In the genomic region with DNA sequence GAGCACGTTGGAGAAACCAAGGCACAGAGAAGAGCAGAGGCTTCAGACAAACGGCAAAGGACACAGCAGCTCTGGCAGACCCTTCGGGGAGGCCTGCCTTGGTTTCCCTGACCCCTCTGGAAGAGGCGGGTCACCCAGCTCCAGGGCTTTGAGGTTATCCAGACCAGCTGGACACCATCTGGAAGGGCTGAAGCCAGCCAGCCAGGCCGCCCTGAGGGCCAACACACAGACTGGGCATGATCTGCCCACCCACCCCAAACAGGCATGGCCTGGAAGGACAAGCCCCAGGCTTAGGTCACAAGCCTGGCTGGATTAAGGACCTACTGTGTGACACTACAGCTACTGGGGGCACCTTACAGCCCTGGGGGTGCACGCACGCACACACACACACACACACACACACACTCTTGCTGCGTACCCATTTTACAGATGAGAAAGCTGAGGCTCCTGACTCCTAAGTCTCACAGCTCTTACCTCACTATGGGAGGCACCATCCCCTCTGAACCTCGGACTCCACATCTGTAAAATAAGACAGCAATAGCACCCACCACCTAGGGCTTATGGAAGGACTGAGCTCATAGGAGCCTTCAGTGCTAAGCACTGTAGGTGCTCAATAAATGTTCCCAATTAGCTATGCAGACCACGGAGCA, we compare ENCODE assay signal across 11 cellular contexts. TPM values are rescaled to one million over a fixed set of nuclear protein-coding genes. Genes with fewer than 3 reads are reported as not detected.
DNase-seq lines count a peak whose midpoint lies in the region; ATAC-seq and TF ChIP-seq lines count a peak whose summit lies in the region.
"Had no signal": no experiment of that assay in that cellular context is flagged by ENCODE, and none has a peak within 500 bp of the region (broad histone marks: within the 10 kb centered on the region; RNA-seq: fewer than 3 reads in every experiment).

No MANE protein-coding gene starts in this region.

- peak overlapping the region; percentile 33 for H3K4me2 ChIP-seq in IMR-90 (ENCODE audit: low read depth, low read length)

- no peak for DNase-seq in IMR-90
- DNase-seq in mesothelial cell of epicardium (ENCODE audit: low spot score in 2 of 2, unreplicated experiment in 2 of 2): no peak
- no peak for DNase-seq in suprapubic skin (ENCODE audit: low spot score in 2 of 2)
- no peak for DNase-seq in A172 (ENCODE audit: low spot score)
- DNase-seq: activated T-cell treated with anti-CD3 and anti-CD28 coated beads, Interleukin-2, amount 50 U/mL, for 72 hours; naive thymus-derived CD4-positive, alpha-beta T cell had no signal

- peaks cover 76% of the 10 kb centered on the region for H3K36me3 Mint-ChIP-seq in dendritic cell treated with granulocyte-macrophage colony-stimulating factor and Interleukin-4, amounts not matched to agents 40 ng/mL and 50 ng/mL, for 4 days (ENCODE audit: low read depth)
- H3K36me3 Mint-ChIP-seq in mesothelial cell of epicardium: no peaks in the 10 kb centered on the region
- H3K36me3 Mint-ChIP-seq: naive thymus-derived CD4-positive, alpha-beta T cell had no signal

- H3K9me3 ChIP-seq in IMR-90 (ENCODE audit: control insufficient read depth, insufficient read depth, low read length) (no peaks in the 10 kb centered on the region), suprapubic skin (no peaks in the 10 kb centered on the region)

- H2BK20ac ChIP-seq in IMR-90 (ENCODE audit: low read depth, low read length): peak overlapping the region; percentile 89

- H3K27me3 ChIP-seq in IMR-90 (ENCODE audit: control insufficient read depth, insufficient read depth, low read length) (no peaks in the 10 kb centered on the region), suprapubic skin (no peaks in the 10 kb centered on the region)

- peak overlapping the region; percentile 36 for H3K9ac ChIP-seq in IMR-90 (ENCODE audit: low read depth, low read length)

- intact Hi-C loops in IMR-90 (cut with micrococcal nuclease): loop anchor here (2.0 to 5.0 kb wide), 2 partner anchors 35 to 153 kb away; a partner anchor contains a TSS
- intact Hi-C loops in dendritic cell treated with granulocyte-macrophage colony-stimulating factor and Interleukin-4, amounts not matched to agents 40 ng/mL and 50 ng/mL, for 4 days (cut with micrococcal nuclease): loop anchor here (2.0 kb wide), 1 partner anchor 13 kb away; no protein-coding TSS in a partner anchor

- peak overlapping the region; percentile 87 for H3K27ac ChIP-seq in IMR-90 (ENCODE audit: insufficient read depth, low read length)
- peak overlapping the region; percentile 91 for H3K27ac ChIP-seq in suprapubic skin

- peaks cover 55% of the 10 kb centered on the region for H3K4me1 ChIP-seq in IMR-90 (ENCODE audit: control insufficient read depth, insufficient read depth, low read length)
- peaks cover 88% of the 10 kb centered on the region for H3K4me1 ChIP-seq in suprapubic skin

- H2AK9ac ChIP-seq in IMR-90 (replicated peaks; ENCODE audit: low read depth, low read length, poor library complexity): peak overlapping the region; percentile 97

- H3K4me3 ChIP-seq in IMR-90 (ENCODE audit: insufficient read depth, low read depth, low read length): no peak overlapping the region
- no peak overlapping the region for H3K4me3 ChIP-seq in suprapubic skin

- H3K56ac ChIP-seq in IMR-90 (ENCODE audit: extremely low read depth, insufficient read depth, low read length): peak overlapping the region; percentile 86; the same call in 1 of the 2 replicates

- in situ Hi-C loops in IMR-90 (cut with MboI; ENCODE audit: low sequenced_read_pairs): no loop called here

- peak overlapping the region; percentile 93 for H2BK120ac ChIP-seq in IMR-90 (ENCODE audit: low read depth, low read length)

- dilution Hi-C loops in IMR-90 (cut with HindIII; ENCODE audit: low sequenced_read_pairs, unreplicated experiment): no loop called here

- peak overlapping the region; percentile 99 for H3K27ac Mint-ChIP-seq in dendritic cell treated with granulocyte-macrophage colony-stimulating factor and Interleukin-4, amounts not matched to agents 40 ng/mL and 50 ng/mL, for 4 days
- peak overlapping the region; percentile 39 for H3K27ac Mint-ChIP-seq in mesothelial cell of epicardium
- H3K27ac Mint-ChIP-seq: activated T-cell treated with anti-CD3 and anti-CD28 coated beads, Interleukin-2, amount 50 U/mL, for 72 hours had no signal

- H3K36me3 ChIP-seq in IMR-90 (ENCODE audit: control insufficient read depth, insufficient read depth, low read length) (no peaks in the 10 kb centered on the region), suprapubic skin (no peaks in the 10 kb centered on the region)

- POLR2A ChIA-PET in IMR-90 (lab: Charles Lee; ENCODE audit: unreplicated experiment): interaction anchor here (0.6 kb wide), 3 partner anchors 10 to 158 kb away, joined by 3 to 4 read pairs (median 3); no protein-coding TSS in a partner anchor

- TF ChIP-seq CTCF in IMR-90 (conservative IDR thresholded peaks at IDR 0.05; ENCODE audit: low read depth, low read length) (no peak), mesothelial cell of epicardium (IDR thresholded peaks at IDR 0.05; ENCODE audit: unreplicated experiment) (no peak), suprapubic skin (IDR thresholded peaks at IDR 0.05) (no peak)

- no TSS peak for BruUV-seq in IMR-90 (replicated peaks; lab: Mats Ljungman, UMichigan)

- H2BK15ac ChIP-seq in IMR-90 (ENCODE audit: low read depth, low read length): peak overlapping the region; percentile 97; the same call in 2 of the 3 replicates

- H4K20me1 ChIP-seq in IMR-90 (ENCODE audit: insufficient read depth, low read length): peaks cover 5% of the 10 kb centered on the region; the same call in 1 of the 2 replicates

- H3K23ac ChIP-seq in IMR-90 (ENCODE audit: low read depth, low read length): peak overlapping the region; percentile 86

- H3K4me1 Mint-ChIP-seq in dendritic cell treated with granulocyte-macrophage colony-stimulating factor and Interleukin-4, amounts not matched to agents 40 ng/mL and 50 ng/mL, for 4 days (ENCODE audit: low read depth): peaks cover 92% of the 10 kb centered on the region
- peaks cover 61% of the 10 kb centered on the region for H3K4me1 Mint-ChIP-seq in mesothelial cell of epicardium

- H3K4ac ChIP-seq in IMR-90 (ENCODE audit: low read depth, low read length): peak overlapping the region; percentile 98

- H2AFZ ChIP-seq in IMR-90 (replicated peaks; ENCODE audit: low read length, poor library complexity): peak overlapping the region; percentile 82

- TF ChIP-seq RAD21 in IMR-90 (IDR thresholded peaks at IDR 0.05; ENCODE audit: low read length): no peak

- peak overlapping the region; percentile 98 for H2AK5ac ChIP-seq in IMR-90 (ENCODE audit: low read depth, low read length)

- H3K79me1 ChIP-seq in IMR-90 (ENCODE audit: low read depth in 1 of 2, low read length in 2 of 2): peaks cover 25 to 92% of the 10 kb centered on the region in 2 experiments; a peak in 3 of 4 replicates

- peak overlapping the region; percentile 58 for H4K5ac ChIP-seq in IMR-90 (ENCODE audit: low read depth, low read length)

- H2BK5ac ChIP-seq in IMR-90 (ENCODE audit: low read depth, low read length, poor library complexity, severe bottlenecking): peak overlapping the region; percentile 90

- peak overlapping the region; percentile 61 for H3K18ac ChIP-seq in IMR-90 (ENCODE audit: low read depth, low read length)

- H3K9me3 Mint-ChIP-seq in dendritic cell treated with granulocyte-macrophage colony-stimulating factor and Interleukin-4, amounts not matched to agents 40 ng/mL and 50 ng/mL, for 4 days: no peaks in the 10 kb centered on the region
- H3K9me3 Mint-ChIP-seq in mesothelial cell of epicardium: no peaks in the 10 kb centered on the region
- H3K9me3 Mint-ChIP-seq: activated T-cell treated with anti-CD3 and anti-CD28 coated beads, Interleukin-2, amount 50 U/mL, for 72 hours; central memory CD8-positive, alpha-beta T cell; naive thymus-derived CD4-positive, alpha-beta T cell had no signal

- no peaks in the 10 kb centered on the region for H3K27me3 Mint-ChIP-seq in dendritic cell treated with granulocyte-macrophage colony-stimulating factor and Interleukin-4, amounts not matched to agents 40 ng/mL and 50 ng/mL, for 4 days
- no peaks in the 10 kb centered on the region for H3K27me3 Mint-ChIP-seq in mesothelial cell of epicardium (ENCODE audit: low read depth)
- H3K27me3 Mint-ChIP-seq: central memory CD8-positive, alpha-beta T cell had no signal

- H3K14ac ChIP-seq in IMR-90 (replicated peaks; ENCODE audit: low read depth, low read length): peak overlapping the region; percentile 95

- peak overlapping the region; percentile 65 to 99 for H4K8ac ChIP-seq in IMR-90 (ENCODE audit: low read depth in 2 of 2, low read length in 2 of 2)

- H3K9me1 ChIP-seq in IMR-90 (ENCODE audit: insufficient read depth, low read length): peaks cover 29% of the 10 kb centered on the region

- ATAC-seq in IMR-90 (ENCODE audit: low read depth) (no peak), GM18907 (IDR thresholded peaks at IDR 0.05; ENCODE audit: unreplicated experiment) (no peak), HG03457 (IDR thresholded peaks at IDR 0.05; ENCODE audit: unreplicated experiment) (no peak), GM21786 (IDR thresholded peaks at IDR 0.05; ENCODE audit: unreplicated experiment) (no peak)
- ATAC-seq: activated T-cell treated with anti-CD3 and anti-CD28 coated beads, Interleukin-2, amount 50 U/mL, for 72 hours; naive thymus-derived CD4-positive, alpha-beta T cell had no signal

- TF ChIP-seq POLR2A in IMR-90 (IDR thresholded peaks at IDR 0.05; ENCODE audit: low read depth, low read length): no peak
- TF ChIP-seq POLR2A in suprapubic skin (IDR thresholded peaks at IDR 0.05): no peak

- 60% methylated on average over 1 of the region's 10 CpGs; no CpG with 5 or more reads in 1 of the 2 experiments for WGBS in IMR-90 (ENCODE audit: extremely low coverage in 2 of 2, insufficient read length in 1 of 2), 2 experiments
- WGBS in suprapubic skin: 68% methylated on average over 7 of the region's 10 CpGs

- peak overlapping the region; percentile 95 for H4K91ac ChIP-seq in IMR-90 (ENCODE audit: insufficient read depth, low read depth, low read length)

- no peak for TF ChIP-seq EP300 in suprapubic skin (IDR thresholded peaks at IDR 0.05)

- CTCF ChIA-PET in IMR-90 (lab: Yijun Ruan, JAX): interaction anchor here (0.9 to 4.2 kb wide), 3 partner anchors 10 to 105 kb away, joined by 3 to 25 read pairs (median 3); a partner anchor contains a TSS

- H3K4me3 Mint-ChIP-seq in dendritic cell treated with granulocyte-macrophage colony-stimulating factor and Interleukin-4, amounts not matched to agents 40 ng/mL and 50 ng/mL, for 4 days: no peak overlapping the region
- no peak overlapping the region for H3K4me3 Mint-ChIP-seq in mesothelial cell of epicardium
- H3K4me3 Mint-ChIP-seq: activated T-cell treated with anti-CD3 and anti-CD28 coated beads, Interleukin-2, amount 50 U/mL, for 72 hours had no signal

RNA-seq across cellular contexts. Expression of a gene that starts 10.8 kb away (rescaled TPM):
- total RNA-seq in IMR-90 (2012; rRNA removed) (19.2 and 22.5 TPM in 2 replicates), mesothelial cell of epicardium (53.9 to 60.6 TPM (median 54.7 TPM) in 3 replicates), suprapubic skin (10 to 100 TPM; 19.0 to 51.0 (median 30.8) TPM)
- 64.5 and 67.1 TPM in 2 replicates for polyA plus RNA-seq in IMR-90 (2012; rRNA removed)
- 51.4 and 55.1 TPM in 2 replicates for polyA plus RNA-seq in IMR-90 (2012; cell fraction: cytosol; rRNA removed)
- polyA plus RNA-seq in IMR-90 (2012; cell fraction: nucleus; rRNA removed; ENCODE audit: low replicate concordance): 117 and 164 TPM in 2 replicates
- 210 and 219 TPM in 2 replicates for total RNA-seq in A172 (2014; rRNA removed; shearing (Covaris generic))

RNA-seq across cellular contexts. Expression of a gene that starts 52.7 kb away (rescaled TPM):
- total RNA-seq in IMR-90 (2012; rRNA removed) (not detected in 2 replicates), mesothelial cell of epicardium (not detected in 3 replicates), suprapubic skin (not detected)
- not detected in 2 replicates for polyA plus RNA-seq in IMR-90 (2012; rRNA removed)
- not detected in 2 replicates for polyA plus RNA-seq in IMR-90 (2012; cell fraction: cytosol; rRNA removed)
- polyA plus RNA-seq in IMR-90 (2012; cell fraction: nucleus; rRNA removed; ENCODE audit: low replicate concordance): not detected in 2 replicates
- total RNA-seq in A172 (2014; rRNA removed; shearing (Covaris generic)): not detected in 2 replicates
- total RNA-seq: activated T-cell treated with anti-CD3 and anti-CD28 coated beads, Interleukin-2, amount 50 U/mL, for 72 hours; naive thymus-derived CD4-positive, alpha-beta T cell had no signal
- polyA plus RNA-seq: naive thymus-derived CD4-positive, alpha-beta T cell had no signal
